ENCODE assay signal across 23 cellular contexts in genomic region chr2:49219741-49220140, GRCh38.
DNase-seq lines count a peak whose midpoint lies in the region; ATAC-seq and TF ChIP-seq lines count a peak whose summit lies in the region.
"Had no signal": no experiment of that assay in that cellular context is flagged by ENCODE, and none has a peak within 500 bp of the region (broad histone marks: within the 10 kb centered on the region; RNA-seq: fewer than 3 reads in every experiment).

No MANE protein-coding gene starts in this region.

- H3K4me3 ChIP-seq in right atrium auricular region, result no peak overlapping the region
- H3K4me3 ChIP-seq in right cardiac atrium (ENCODE audit: low read length), result no peak overlapping the region
- H3K4me3 ChIP-seq: BLaER1, GM12878 had no signal

- H3K4me1 ChIP-seq in right atrium auricular region, result peaks cover 0 to 7% of the 10 kb centered on the region in 2 donors
- no peaks in the 10 kb centered on the region for H3K4me1 ChIP-seq in right cardiac atrium (ENCODE audit: control insufficient read depth, insufficient read depth, low read length)
- H3K4me1 ChIP-seq: BLaER1 had no signal

- no peak for TF ChIP-seq CTCF in right atrium auricular region (IDR thresholded peaks at IDR 0.05)

- no peaks in the 10 kb centered on the region for H3K27me3 ChIP-seq in right atrium auricular region
- H3K27me3 ChIP-seq in right cardiac atrium (ENCODE audit: control insufficient read depth, insufficient read depth), result no peaks in the 10 kb centered on the region
- H3K27me3 ChIP-seq: BE2C, BLaER1 had no signal

- 55% methylated on average over 1 of the region's 1 CpG for WGBS in right cardiac atrium

- intact Hi-C loops in Right ventricle myocardium inferior (cut with DNase I) (loop anchor here (10.0 kb wide), 1 partner anchor 275 kb away; no protein-coding TSS in a partner anchor), cardiac septum (cut with DNase I) (no loop called here), left cardiac atrium (cut with DNase I) (no loop called here), right cardiac atrium (cut with DNase I) (no loop called here)

- H3K27ac ChIP-seq in right atrium auricular region (peak overlapping the region in 1 of 2 donors; percentile 39), right cardiac atrium (ENCODE audit: low read length) (no peak overlapping the region)
- H3K27ac ChIP-seq: BLaER1 had no signal

- H3K9me3 ChIP-seq in right atrium auricular region (no peaks in the 10 kb centered on the region), right cardiac atrium (ENCODE audit: control insufficient read depth, low read length) (no peaks in the 10 kb centered on the region)
- H3K9me3 ChIP-seq: BE2C, BLaER1 had no signal

- ATAC-seq in Right ventricle myocardium inferior, result peak; percentile 51
- peak; percentile 49 to 70 for ATAC-seq in left cardiac atrium
- peak; percentile 52 to 82 for ATAC-seq in right cardiac atrium
- no peak for ATAC-seq in HG02678 (IDR thresholded peaks at IDR 0.05; ENCODE audit: unreplicated experiment)
- ATAC-seq: GM12878 had no signal

- DNase-seq in Right ventricle myocardium inferior (ENCODE audit: missing footprints) (no peak), cardiac septum (ENCODE audit: low spot score) (no peak), left cardiac atrium (no peak), right atrium auricular region (ENCODE audit: low spot score) (no peak), right cardiac atrium (no peak)
- DNase-seq: 8988T; ACHN; BE2C; C1 segment of cervical spinal cord; CD4-positive, alpha-beta memory T cell; CD4-positive, CD25-positive, alpha-beta regulatory T cell; CD8-positive, alpha-beta memory T cell; COR-L47; DMS 273 treated with DMSO at 0.1 percent for 48 hours; DMS153; DMS53; DMS79; DND-41; EL; GDM1 had no signal

- no peaks in the 10 kb centered on the region for H3K36me3 ChIP-seq in right atrium auricular region
- H3K36me3 ChIP-seq: BE2C, BLaER1 had no signal
